ENCODE assay signal across 7 cellular contexts in genomic region chr12:8320791-8321190, GRCh38.
DNase-seq lines count a peak whose midpoint lies in the region; ATAC-seq and TF ChIP-seq lines count a peak whose summit lies in the region.
"Not testable (repeated sequence)": the region's sequence is repeated elsewhere in the genome, so short reads cannot be mapped to it uniquely, and the experiment has no call there.

No MANE protein-coding gene starts in this region.

- H3K9ac ChIP-seq in GM23248, parathyroid adenoma: not testable (repeated sequence)
- H3K9ac ChIP-seq in mesendoderm (ENCODE audit: low read length), result peak overlapping the region; percentile 56

- POLR2A ChIA-PET in WTC11 (lab: Charles Lee), result not testable (repeated sequence)

- H3K9me2 ChIP-seq in GM23248 (ENCODE audit: insufficient read depth), result not testable (repeated sequence)

- not testable (repeated sequence) for TF ChIP-seq CTCF in WTC11 (IDR thresholded peaks at IDR 0.05); brain (conservative IDR thresholded peaks at IDR 0.05); parathyroid adenoma (IDR thresholded peaks at IDR 0.05)

- H3K9me3 ChIP-seq in GM23248 (ENCODE audit: low read depth); parathyroid adenoma (ENCODE audit: control insufficient read depth, low read length): not testable (repeated sequence)

- not testable (repeated sequence) for H4K8ac ChIP-seq in mesendoderm (ENCODE audit: low read depth, low read length)

- H3K27ac Mint-ChIP-seq in WTC11 (peak overlapping the region; percentile 82), brain (peak overlapping the region in 3 of 5 experiments; percentile 30 to 88 (median 75))
- H3K27ac Mint-ChIP-seq in activated T-helper 1 cell treated with anti-CD3 and anti-CD28 coated beads, Interleukin-12 subunit alpha, Interleukin-12 subunit beta, Interleukin-2, Interleukin-4 antibody, amounts not matched to agents 30 ng/mL and 10 ng/mL and 1 ng/mL, durations not matched to agents 14 hours and 24 hours and 36 hours, result peak overlapping the region; percentile 21

- ATAC-seq in WTC11, result not testable (repeated sequence)

- H3K4me1 Mint-ChIP-seq in WTC11, result peaks cover 55% of the 10 kb centered on the region
- peaks cover 21% of the 10 kb centered on the region for H3K4me1 Mint-ChIP-seq in activated T-helper 1 cell treated with anti-CD3 and anti-CD28 coated beads, Interleukin-12 subunit alpha, Interleukin-12 subunit beta, Interleukin-2, Interleukin-4 antibody, amounts not matched to agents 30 ng/mL and 10 ng/mL and 1 ng/mL, durations not matched to agents 14 hours and 24 hours and 36 hours (ENCODE audit: low read depth)
- peaks cover 17% of the 10 kb centered on the region for H3K4me1 Mint-ChIP-seq in brain

- CTCF ChIA-PET in WTC11 (lab: Charles Lee), result interaction anchor here (1.6 to 2.6 kb wide), 2 partner anchors 39 to 69 kb away, joined by 3 to 9 read pairs; no protein-coding TSS in a partner anchor

- H3K4me2 ChIP-seq in GM23248 (ENCODE audit: unreplicated experiment); mesendoderm (ENCODE audit: low read length): not testable (repeated sequence)
- H3K4me2 ChIP-seq in parathyroid adenoma (ENCODE audit: low read length), result peak overlapping the region; percentile 53

- peak overlapping the region; percentile 92 for H3K18ac ChIP-seq in mesendoderm (ENCODE audit: low read length)

- not testable (repeated sequence) for H3K27ac ChIP-seq in GM23248
- H3K27ac ChIP-seq in mesendoderm (ENCODE audit: low read depth, low read length), result peak overlapping the region; percentile 41
- H3K27ac ChIP-seq in parathyroid adenoma, result peak overlapping the region; percentile 67

- H2AFZ ChIP-seq in GM23248, result peak overlapping the region; percentile 40; the same call in 1 of the 2 replicates
- peak overlapping the region; percentile 61 for H2AFZ ChIP-seq in parathyroid adenoma

- H3F3A ChIP-seq in GM23248 (ENCODE audit: insufficient read depth), result not testable (repeated sequence)

- peak overlapping the region; percentile 81 for H3K56ac ChIP-seq in mesendoderm (ENCODE audit: low read length)

- H2AK5ac ChIP-seq in mesendoderm (ENCODE audit: low read length), result not testable (repeated sequence)

- not testable (repeated sequence) for H4K5ac ChIP-seq in mesendoderm (ENCODE audit: low read length)

- peak overlapping the region; percentile 79 for H3K4ac ChIP-seq in mesendoderm (ENCODE audit: low read depth, low read length)

- not testable (repeated sequence) for H3K36me3 ChIP-seq in GM23248 (ENCODE audit: low read depth); mesendoderm (ENCODE audit: control insufficient read depth, insufficient read depth, low read length); parathyroid adenoma (ENCODE audit: control insufficient read depth, insufficient read depth, low read length)

- not testable (repeated sequence) for H3K79me1 ChIP-seq in mesendoderm (ENCODE audit: low read length)

- DNase-seq in GM23248; WTC11 (ENCODE audit: low spot score); activated T-helper 1 cell treated with anti-CD3 and anti-CD28 coated beads, Interleukin-12 subunit alpha, Interleukin-12 subunit beta, Interleukin-2, Interleukin-4 antibody, amounts not matched to agents 30 ng/mL and 10 ng/mL and 1 ng/mL, durations not matched to agents 14 hours and 24 hours and 36 hours (ENCODE audit: low spot score); mesendoderm: not testable (repeated sequence)
- peak; percentile 4 for DNase-seq in NCI-H1105 treated with DMSO at 0.1 percent for 48 hours (lab: John Stamatoyannopoulos, UW)

- H4K20me1 ChIP-seq in GM23248 (ENCODE audit: insufficient read depth), result not testable (repeated sequence)

- peak overlapping the region; percentile 42 for H3K4me3 Mint-ChIP-seq in WTC11
- H3K4me3 Mint-ChIP-seq in activated T-helper 1 cell treated with anti-CD3 and anti-CD28 coated beads, Interleukin-12 subunit alpha, Interleukin-12 subunit beta, Interleukin-2, Interleukin-4 antibody, amounts not matched to agents 30 ng/mL and 10 ng/mL and 1 ng/mL, durations not matched to agents 14 hours and 24 hours and 36 hours, result peak overlapping the region; percentile 63
- peak overlapping the region in 3 of 5 experiments; percentile 39 to 62 (median 57) for H3K4me3 Mint-ChIP-seq in brain

- intact Hi-C loops in activated T-helper 1 cell treated with anti-CD3 and anti-CD28 coated beads, Interleukin-12 subunit alpha, Interleukin-12 subunit beta, Interleukin-2, Interleukin-4 antibody, amounts not matched to agents 30 ng/mL and 10 ng/mL and 1 ng/mL, durations not matched to agents 14 hours and 24 hours and 36 hours (cut with micrococcal nuclease), result not testable (repeated sequence)

- in situ Hi-C loops in GM23248 (cut with MboI), result not testable (repeated sequence)

- not testable (repeated sequence) for H3K9me3 Mint-ChIP-seq in WTC11; activated T-helper 1 cell treated with anti-CD3 and anti-CD28 coated beads, Interleukin-12 subunit alpha, Interleukin-12 subunit beta, Interleukin-2, Interleukin-4 antibody, amounts not matched to agents 30 ng/mL and 10 ng/mL and 1 ng/mL, durations not matched to agents 14 hours and 24 hours and 36 hours; brain

- not testable (repeated sequence) for H3K79me2 ChIP-seq in GM23248 (ENCODE audit: insufficient read depth); mesendoderm (ENCODE audit: control insufficient read depth, insufficient read depth, low read length); parathyroid adenoma

- H3K4me3 ChIP-seq in GM23248; mesendoderm (ENCODE audit: low read length): not testable (repeated sequence)
- peak overlapping the region; percentile 29 for H3K4me3 ChIP-seq in parathyroid adenoma (ENCODE audit: low read depth, low read length)

- peaks cover 13% of the 10 kb centered on the region for H3K27me3 Mint-ChIP-seq in WTC11 (ENCODE audit: low read depth)
- peaks cover 11% of the 10 kb centered on the region for H3K27me3 Mint-ChIP-seq in activated T-helper 1 cell treated with anti-CD3 and anti-CD28 coated beads, Interleukin-12 subunit alpha, Interleukin-12 subunit beta, Interleukin-2, Interleukin-4 antibody, amounts not matched to agents 30 ng/mL and 10 ng/mL and 1 ng/mL, durations not matched to agents 14 hours and 24 hours and 36 hours (ENCODE audit: insufficient read depth)
- H3K27me3 Mint-ChIP-seq in brain, result not testable (repeated sequence)

- H2BK120ac ChIP-seq in mesendoderm (ENCODE audit: low read depth, low read length), result peak overlapping the region; percentile 38

- WGBS in GM23248 (ENCODE audit: low coverage in 1 of 2, low lambda C conversion rate in 2 of 2, missing lambda C conversion rate in 2 of 2), 2 experiments, result 22 to 27% methylated on average over 7 of the region's 7 CpGs
- WGBS in mesendoderm (ENCODE audit: extremely low coverage, insufficient coverage, low lambda C conversion rate), result no CpG with 5 or more reads among the region's 7 CpGs

- H3K4me1 ChIP-seq in GM23248 (ENCODE audit: insufficient read depth); mesendoderm (ENCODE audit: control insufficient read depth, low read depth, low read length): not testable (repeated sequence)
- H3K4me1 ChIP-seq in parathyroid adenoma, result peaks cover 18% of the 10 kb centered on the region

- H3K27me3 ChIP-seq in GM23248 (replicated peaks; ENCODE audit: insufficient read depth); mesendoderm (ENCODE audit: insufficient read depth, low read length, poor library complexity); parathyroid adenoma (ENCODE audit: control insufficient read depth, insufficient read depth, low read length): not testable (repeated sequence)

- H3K23ac ChIP-seq in mesendoderm (ENCODE audit: low read length), result not testable (repeated sequence)

- H2BK5ac ChIP-seq in mesendoderm (ENCODE audit: low read length), result peak overlapping the region; percentile 50

- not testable (repeated sequence) for H2BK15ac ChIP-seq in mesendoderm (replicated peaks; ENCODE audit: low read depth)

- not testable (repeated sequence) for H3K36me3 Mint-ChIP-seq in WTC11; activated T-helper 1 cell treated with anti-CD3 and anti-CD28 coated beads, Interleukin-12 subunit alpha, Interleukin-12 subunit beta, Interleukin-2, Interleukin-4 antibody, amounts not matched to agents 30 ng/mL and 10 ng/mL and 1 ng/mL, durations not matched to agents 14 hours and 24 hours and 36 hours (ENCODE audit: low read depth); brain

Comparison
In these comparisons a context has a peak if more than half of its experiments do, and no peak if none do; other contexts are left out.
1. H3K27ac Mint-ChIP-seq: peak in every context shown above with its lines; median percentile 82 in WTC11; 75 in brain; 21 in activated T-helper 1 cell treated with anti-CD3 and anti-CD28 coated beads, Interleukin-12 subunit alpha, Interleukin-12 subunit beta, Interleukin-2, Interleukin-4 antibody, amounts not matched to agents 30 ng/mL and 10 ng/mL and 1 ng/mL, durations not matched to agents 14 hours and 24 hours and 36 hours.